8 cellular contexts compared by ENCODE assay signal in genomic region chr5:17316973-17317459, GRCh38.
A peak's percentile ranks its signal among the peaks of the same experiment; 100 is the strongest.
DNase-seq lines count a peak whose midpoint lies in the region; ATAC-seq, FAIRE-seq and TF ChIP-seq lines count a peak whose summit lies in the region.

No MANE protein-coding gene starts in this region.

- peak overlapping the region; percentile 10 for H3K27ac Mint-ChIP-seq in Caco-2 (ENCODE audit: unreplicated experiment)

- H2BK15ac ChIP-seq in H1 (ENCODE audit: low read length): no peak overlapping the region

- H4K20me1 ChIP-seq in H1 (replicated peaks in 1 of 2; ENCODE audit: control insufficient read depth in 1 of 2, insufficient read depth in 2 of 2, low read length in 2 of 2): no peaks in the 10 kb centered on the region

- no peak overlapping the region for H3K56ac ChIP-seq in H1 (replicated peaks; ENCODE audit: insufficient read length, low read depth, low read length)

- H3K79me2 ChIP-seq in H1 (ENCODE audit: control insufficient read depth in 1 of 2, insufficient read depth in 2 of 2, low read length in 2 of 2): no peaks in the 10 kb centered on the region

- H3K4me1 ChIP-seq in Caco-2 (peaks cover 30% of the 10 kb centered on the region), H1 (replicated peaks in 1 of 4; ENCODE audit: control insufficient read depth in 3 of 4, insufficient read depth in 4 of 4, low read length in 3 of 4) (no peaks in the 10 kb centered on the region; a peak in 1 of 7 replicates)

- no peaks in the 10 kb centered on the region for H3K27me3 Mint-ChIP-seq in Caco-2 (ENCODE audit: insufficient read depth, unreplicated experiment)

- no peak for DNase-seq in Caco-2
- peak; percentile 41 for DNase-seq in HT-29 (ENCODE audit: low spot score)
- DNase-seq in H1 (ENCODE audit: low read depth in 1 of 2, low spot score in 2 of 2): no peak
- DNase-seq in NCI-H1436 treated with DMSO at 0.1 percent for 48 hours (lab: John Stamatoyannopoulos, UW): no peak
- DNase-seq in kidney tubule cell (ENCODE audit: low spot score): no peak
- no peak for DNase-seq in NCI-H2227 (lab: John Stamatoyannopoulos, UW; ENCODE audit: unreplicated experiment)
- DNase-seq in HuH-7 (ENCODE audit: low spot score): no peak

- H3K18ac ChIP-seq in H1 (ENCODE audit: extremely low read depth, low read length): no peak overlapping the region

- peaks cover 44% of the 10 kb centered on the region for H3K4me1 Mint-ChIP-seq in Caco-2 (ENCODE audit: low read depth, unreplicated experiment)

- H2BK120ac ChIP-seq in H1 (replicated peaks; ENCODE audit: low read depth, low read length): peak overlapping the region; percentile 23

- H3K27me3 ChIP-seq in Caco-2 (replicated peaks; ENCODE audit: control insufficient read depth, insufficient read depth, low read length) (no peaks in the 10 kb centered on the region), H1 (replicated peaks in 1 of 4; ENCODE audit: control insufficient read depth in 3 of 4, extremely low read depth in 1 of 4, insufficient read depth in 3 of 4, low read length in 3 of 4) (no peaks in the 10 kb centered on the region)

- H3K79me1 ChIP-seq in H1 (ENCODE audit: low read depth, low read length): no peaks in the 10 kb centered on the region

- H3K9me3 ChIP-seq in Caco-2: no peaks in the 10 kb centered on the region
- no peaks in the 10 kb centered on the region for H3K9me3 ChIP-seq in H1 (ENCODE audit: insufficient read depth in 2 of 2, low read depth in 1 of 2, low read length in 1 of 2)

- no peak overlapping the region for H4K8ac ChIP-seq in H1 (ENCODE audit: extremely low read depth, insufficient read depth, low read length)

- no peak overlapping the region for H3K4me3 Mint-ChIP-seq in Caco-2 (ENCODE audit: unreplicated experiment)

- no peak for TF ChIP-seq CTCF in Caco-2 (IDR thresholded peaks at IDR 0.05; ENCODE audit: insufficient read depth in 1 of 2, low read depth in 1 of 2, low read length in 1 of 2, severe bottlenecking in 1 of 2, unreplicated experiment in 1 of 2)
- no peak for TF ChIP-seq CTCF in H1 (IDR thresholded peaks at IDR 0.05; ENCODE audit: control extremely low read depth in 1 of 3, insufficient read depth in 1 of 3, low read depth in 1 of 3, low read length in 3 of 3)

- H3K23me2 ChIP-seq in H1 (ENCODE audit: low read depth, low read length): no peaks in the 10 kb centered on the region

- POLR2A ChIA-PET in Caco-2 (lab: Charles Lee): no interaction called here
- POLR2A ChIA-PET in H1 (lab: Charles Lee; ENCODE audit: partially characterized antibody): no interaction called here

- H2BK20ac ChIP-seq in H1 (ENCODE audit: low read length): no peak overlapping the region

- no peak overlapping the region for H4K91ac ChIP-seq in H1 (replicated peaks; ENCODE audit: insufficient read length, low read length)

- H2BK12ac ChIP-seq in H1 (ENCODE audit: low read depth, low read length): no peak overlapping the region

- ATAC-seq in GM21526 (IDR thresholded peaks at IDR 0.05; ENCODE audit: low FRiP score, unreplicated experiment): peak; percentile 78

- no peak overlapping the region for H2BK5ac ChIP-seq in H1 (ENCODE audit: low read depth, low read length)

- FAIRE-seq in H1 (lab: Jason Lieb, UNC): no peak

- no peaks in the 10 kb centered on the region for H3K36me3 ChIP-seq in Caco-2 (ENCODE audit: control insufficient read depth, insufficient read depth, low read length)
- H3K36me3 ChIP-seq in H1 (ENCODE audit: control insufficient read depth in 2 of 4, insufficient read depth in 4 of 4, low read length in 3 of 4): no peaks in the 10 kb centered on the region

- no peak overlapping the region for H3K4ac ChIP-seq in H1 (replicated peaks; ENCODE audit: insufficient read length, low read depth, low read length)

- no peak overlapping the region; the same call in 1 of the 2 replicates for H2AFZ ChIP-seq in H1 (ENCODE audit: low read length)

- H3K36me3 Mint-ChIP-seq in Caco-2 (ENCODE audit: insufficient read depth, unreplicated experiment): no peaks in the 10 kb centered on the region

- no peak for TF ChIP-seq RAD21 in H1 (IDR thresholded peaks at IDR 0.05 in 1 of 2, conservative IDR thresholded peaks at IDR 0.05 in 1 of 2; ENCODE audit: low read depth in 2 of 2, low read length in 2 of 2)

- H3K4me3 ChIP-seq in Caco-2 (ENCODE audit: low read depth, low read length) (no peak overlapping the region), H1 (ENCODE audit: extremely low read depth in 1 of 4, insufficient read depth in 2 of 4, low read depth in 3 of 4, low read length in 4 of 4) (no peak overlapping the region)

- WGBS in H1 (ENCODE audit: extremely low coverage in 1 of 2, insufficient coverage in 1 of 2, insufficient read length in 1 of 2, insufficient replicate concordance in 2 of 2, low coverage in 1 of 2, low lambda C conversion rate in 2 of 2, missing lambda C conversion rate in 1 of 2), 2 experiments: 88% methylated on average over 6 of the region's 6 CpGs; no CpG with 5 or more reads in 1 of the 2 experiments

- H3K23ac ChIP-seq in H1 (ENCODE audit: insufficient read length): no peak overlapping the region

- intact Hi-C loops in Caco-2 (cut with micrococcal nuclease; ENCODE audit: unreplicated experiment): no loop called here

- TF ChIP-seq EP300 in H1 (IDR thresholded peaks at IDR 0.05; ENCODE audit: borderline replicate concordance in 1 of 2, low read depth in 2 of 2, low read length in 2 of 2): no peak

- no peak overlapping the region for H3K14ac ChIP-seq in H1 (ENCODE audit: insufficient read length)

- peaks cover 5% of the 10 kb centered on the region for H3K9me3 Mint-ChIP-seq in Caco-2 (ENCODE audit: unreplicated experiment)

- no peak overlapping the region for H3K9ac ChIP-seq in H1 (replicated peaks in 1 of 4; ENCODE audit: extremely low read depth in 1 of 4, low read depth in 3 of 4, low read length in 3 of 4)

- H3K4me2 ChIP-seq in H1 (ENCODE audit: insufficient read depth in 1 of 2, low read depth in 2 of 2, low read length in 2 of 2): no peak overlapping the region

- no TSS peak for BruUV-seq in Caco-2 (replicated peaks; lab: Mats Ljungman, UMichigan)

- H3K27ac ChIP-seq in H1 (ENCODE audit: low read depth, low read length): no peak overlapping the region

- CTCF ChIA-PET in Caco-2 (lab: Charles Lee): no interaction called here
- CTCF ChIA-PET in H1 (lab: Charles Lee; ENCODE audit: partially characterized antibody): no interaction called here

- H2AK5ac ChIP-seq in H1 (ENCODE audit: low read depth, low read length): no peak overlapping the region

- H4K5ac ChIP-seq in H1 (ENCODE audit: insufficient read length, low read depth, low read length): no peak overlapping the region

- no peak for TF ChIP-seq POLR2A in H1 (IDR thresholded peaks at IDR 0.05; ENCODE audit: control extremely low read depth in 1 of 2, low read depth in 2 of 2, low read length in 2 of 2)

TF ChIP-seq in H1, 55 proteins besides CTCF, POLR2A, EP300 and RAD21:
- TF ChIP-seq USF2 (IDR thresholded peaks at IDR 0.05; ENCODE audit: low read length) (no peak), E2F6 (IDR thresholded peaks at IDR 0.05) (no peak), CHD2 (IDR thresholded peaks at IDR 0.05; ENCODE audit: low read length) (no peak), CHD1 (IDR thresholded peaks at IDR 0.05; ENCODE audit: low read depth, low read length) (no peak), JUN (IDR thresholded peaks at IDR 0.05; ENCODE audit: low read depth, low read length) (no peak), RFX5 (IDR thresholded peaks at IDR 0.05; ENCODE audit: borderline replicate concordance, low read depth, low read length) (no peak), ASH2L (IDR thresholded peaks at IDR 0.05; ENCODE audit: low read length) (no peak), CEBPB (IDR thresholded peaks at IDR 0.05; ENCODE audit: low read depth, low read length) (no peak), TCF12 (IDR thresholded peaks at IDR 0.05; ENCODE audit: low read depth, low read length) (no peak), FOSL1 (IDR thresholded peaks at IDR 0.05; ENCODE audit: insufficient read depth, low read depth, low read length) (no peak), SIX5 (IDR thresholded peaks at IDR 0.05; ENCODE audit: low read depth, low read length) (no peak), RNF2 (IDR thresholded peaks at IDR 0.05; ENCODE audit: borderline replicate concordance, low read depth, low read length, missing control alignments, poor library complexity, severe bottlenecking) (no peak), YY1 (IDR thresholded peaks at IDR 0.05; ENCODE audit: low read depth, low read length) (no peak), BRCA1 (IDR thresholded peaks at IDR 0.05; ENCODE audit: low read depth, low read length) (no peak), POU5F1 (IDR thresholded peaks at IDR 0.05; ENCODE audit: low read depth, low read length) (no peak), GTF2F1 (IDR thresholded peaks at IDR 0.05; ENCODE audit: borderline replicate concordance, low read depth, low read length) (no peak), POLR2AphosphoS5 (IDR thresholded peaks at IDR 0.05; ENCODE audit: low read depth, low read length) (no peak), CREB1 (IDR thresholded peaks at IDR 0.05) (no peak)
TF ChIP-seq in H1: peak in this region for 0.
